Comparison of ENCODE assay signal across 8 cellular contexts in genomic region chr3:158794936-158795518, GRCh38. TPM values are rescaled to one million over a fixed set of nuclear protein-coding genes. Genes with fewer than 3 reads are reported as not detected.
DNase-seq lines count a peak whose midpoint lies in the region; ATAC-seq, FAIRE-seq and TF ChIP-seq lines count a peak whose summit lies in the region.

No MANE protein-coding gene starts in this region.

- H2AFZ ChIP-seq in smooth muscle cell (ENCODE audit: low read depth), result no peak overlapping the region

- no peak overlapping the region for H3K9ac ChIP-seq in smooth muscle cell (ENCODE audit: low read depth)

- DNase-seq in AG09319 (ENCODE audit: extremely low read depth, low read depth) (no peak), GM18507 (ENCODE audit: extremely low spot score, insufficient read length, low read depth) (no peak), Peyer's patch (no peak), smooth muscle cell (lab: John Stamatoyannopoulos, UW; ENCODE audit: unreplicated experiment) (no peak), amygdala (lab: John Stamatoyannopoulos, UW) (no peak), mesenteric fat pad (ENCODE audit: low spot score) (no peak)

- peak; percentile 61 for FAIRE-seq in GM18507 (lab: Jason Lieb, UNC)

- peak; percentile 35 for TF ChIP-seq CTCF in AG09319 (IDR thresholded peaks at IDR 0.05; ENCODE audit: low read depth, low read length)
- TF ChIP-seq CTCF in Peyer's patch (IDR thresholded peaks at IDR 0.05), result peak in 5 of 6 experiments; percentile 23 to 61 (median 56)
- TF ChIP-seq CTCF in smooth muscle cell (IDR thresholded peaks at IDR 0.05; ENCODE audit: borderline replicate concordance, insufficient read depth, poor library complexity, severe bottlenecking), result peak; percentile 55

- H4K20me1 ChIP-seq in smooth muscle cell (ENCODE audit: low read depth), result no peaks in the 10 kb centered on the region

- H3K4me1 ChIP-seq in Peyer's patch (peaks cover 0 to 8% (median 0%) of the 10 kb centered on the region in 4 donors), smooth muscle cell (ENCODE audit: low read depth) (no peaks in the 10 kb centered on the region)

- H3K79me2 ChIP-seq in smooth muscle cell (ENCODE audit: low read depth), result no peaks in the 10 kb centered on the region

- TF ChIP-seq POLR2A in Peyer's patch (IDR thresholded peaks at IDR 0.05), result no peak

- H3K36me3 ChIP-seq in Peyer's patch (no peaks in the 10 kb centered on the region), smooth muscle cell (ENCODE audit: low read depth) (no peaks in the 10 kb centered on the region)

- no peaks in the 10 kb centered on the region for H3K27me3 ChIP-seq in Peyer's patch
- H3K27me3 ChIP-seq in smooth muscle cell (ENCODE audit: low read depth), result peaks cover 26% of the 10 kb centered on the region

- H3F3A ChIP-seq in smooth muscle cell (ENCODE audit: low read depth), result no peaks in the 10 kb centered on the region

- WGBS in smooth muscle cell (ENCODE audit: low lambda C conversion rate), result 71% methylated on average over 5 of the region's 5 CpGs

- H3K4me2 ChIP-seq in smooth muscle cell, result no peak overlapping the region

- H3K4me3 ChIP-seq in Peyer's patch, result no peak overlapping the region
- H3K4me3 ChIP-seq in smooth muscle cell, result no peak overlapping the region

- H3K9me3 ChIP-seq in Peyer's patch (no peaks in the 10 kb centered on the region), smooth muscle cell (replicated peaks; ENCODE audit: low read depth) (no peaks in the 10 kb centered on the region)

- peak; percentile 63 for ATAC-seq in HG03432 (IDR thresholded peaks at IDR 0.05; ENCODE audit: unreplicated experiment)
- ATAC-seq in esophagus mucosa, result peak; percentile 90

- H3K27ac ChIP-seq in Peyer's patch (no peak overlapping the region), smooth muscle cell (ENCODE audit: low read depth) (no peak overlapping the region)

RNA-seq across cellular contexts. Expression of gene MFSD1, which starts 6.8 kb away (rescaled TPM):
- total RNA-seq in Peyer's patch, result 10 to 100 TPM; 14.9 to 48.0 (median 42.6) TPM
- 40.1 TPM for total RNA-seq in esophagus mucosa
- 91.5 and 95.0 TPM in 2 replicates for total RNA-seq in smooth muscle cell
- polyA plus RNA-seq in smooth muscle cell, result 60.1 and 64.7 TPM in 2 replicates
- 114 TPM for total RNA-seq in mesenteric fat pad
